28 cellular contexts compared by ENCODE assay signal in the genomic region with DNA sequence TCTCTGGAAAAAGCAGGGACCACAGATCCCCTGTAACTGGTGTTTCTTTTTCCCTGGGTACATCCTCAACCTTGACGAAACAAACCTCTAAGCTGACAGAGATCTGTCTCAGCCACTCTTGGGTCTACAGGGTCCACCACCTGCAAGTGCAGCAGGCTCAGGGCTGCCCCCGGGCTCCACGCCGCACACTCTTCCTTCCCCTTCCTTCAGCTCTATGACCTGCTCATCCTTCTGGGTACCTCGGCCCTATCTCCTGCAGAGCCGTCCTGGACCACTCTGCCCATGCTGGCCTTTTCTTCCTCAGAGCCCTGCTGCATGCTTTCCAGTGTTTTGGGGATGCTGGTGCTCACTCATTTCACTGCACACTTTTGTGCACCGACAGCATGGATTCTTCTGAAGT. TPM values are rescaled to one million over a fixed set of nuclear protein-coding genes. Genes with fewer than 3 reads are reported as not detected.
DNase-seq lines count a peak whose midpoint lies in the region; ATAC-seq and TF ChIP-seq lines count a peak whose summit lies in the region.
"Had no signal": no experiment of that assay in that cellular context is flagged by ENCODE, and none has a peak within 500 bp of the region (broad histone marks: within the 10 kb centered on the region; RNA-seq: fewer than 3 reads in every experiment).

No MANE protein-coding gene starts in this region.

- H3K27me3 ChIP-seq in heart right ventricle (no peaks in the 10 kb centered on the region), iPS-20b (ENCODE audit: insufficient read depth, low read length) (no peaks in the 10 kb centered on the region), colonic mucosa (no peaks in the 10 kb centered on the region)
- H3K27me3 ChIP-seq: ovary, transverse colon had no signal

- H3K27ac Mint-ChIP-seq in activated naive CD8-positive, alpha-beta T cell treated with anti-CD3 and anti-CD28 coated beads, Interleukin-2, amount 50 U/mL, for 24 hours = no peak overlapping the region
- no peak overlapping the region for H3K27ac Mint-ChIP-seq in type B pancreatic cell
- no peak overlapping the region for H3K27ac Mint-ChIP-seq in MCF 10A (ENCODE audit: low read depth, unreplicated experiment)
- H3K27ac Mint-ChIP-seq: activated CD4-positive, alpha-beta memory T cell treated with anti-CD3 and anti-CD28 coated beads, Interleukin-2, amount 10 ng/mL, durations not matched to agents 7 days and 5 days; activated naive CD8-positive, alpha-beta T cell; activated T-helper 2 cell treated with anti-CD3 and anti-CD28 coated beads, Interferon-gamma antibody, Interleukin-2, Interleukin-4, amounts not matched to agents 10 μg/mL and 5 μg/mL and 100 μg/mL, durations not matched to agents 14 hours and 24 hours and 36 hours had no signal

- no peaks in the 10 kb centered on the region for H3K4me1 Mint-ChIP-seq in activated naive CD8-positive, alpha-beta T cell treated with anti-CD3 and anti-CD28 coated beads, Interleukin-2, amount 50 U/mL, for 24 hours
- H3K4me1 Mint-ChIP-seq in type B pancreatic cell (ENCODE audit: unreplicated experiment) (peaks cover 25% of the 10 kb centered on the region), MCF 10A (ENCODE audit: insufficient read depth, unreplicated experiment) (peaks cover 22% of the 10 kb centered on the region)
- H3K4me1 Mint-ChIP-seq: activated CD4-positive, alpha-beta memory T cell treated with anti-CD3 and anti-CD28 coated beads, Interleukin-2, amount 10 ng/mL, durations not matched to agents 7 days and 5 days; natural killer cell had no signal

- peak overlapping the region; percentile 63; the same call in 1 of the 2 replicates for H3K9ac ChIP-seq in iPS-20b (ENCODE audit: low read depth, low read length)
- H3K9ac ChIP-seq in colonic mucosa (ENCODE audit: low read depth in 2 of 2, low read length in 2 of 2) = no peak overlapping the region

- H3K4me1 ChIP-seq in heart right ventricle (peaks cover 0 to 62% (median 35%) of the 10 kb centered on the region in 9 donors), iPS-20b (ENCODE audit: insufficient read depth, low read length) (peaks cover 46% of the 10 kb centered on the region), colonic mucosa (no peaks in the 10 kb centered on the region)

- CTCF ChIA-PET in MCF 10A (lab: Yijun Ruan, JAX) = interaction anchor here (1.2 to 1.5 kb wide), 3 partner anchors 8 to 599 kb away, joined by 3 to 6 read pairs (median 4); no protein-coding TSS in a partner anchor

- no peaks in the 10 kb centered on the region for H3K9me3 ChIP-seq in heart right ventricle
- H3K9me3 ChIP-seq in iPS-20b (ENCODE audit: insufficient read depth, low read depth, low read length) = no peaks in the 10 kb centered on the region
- H3K9me3 ChIP-seq in colonic mucosa = no peaks in the 10 kb centered on the region
- H3K9me3 ChIP-seq: A549, ovary, transverse colon had no signal

- WGBS in heart right ventricle, 2 donors = 68 to 87% methylated on average over 7 of the region's 7 CpGs

- ATAC-seq in heart right ventricle (no peak), Right ventricle myocardium superior (ENCODE audit: poor library complexity) (no peak)
- ATAC-seq in activated naive CD8-positive, alpha-beta T cell treated with anti-CD3 and anti-CD28 coated beads, Interleukin-2, amount 50 U/mL, for 24 hours = peak; percentile 18
- ATAC-seq: A549; activated CD4-positive, CD25-positive, alpha-beta regulatory T cell treated with anti-CD3 and anti-CD28 coated beads, Interleukin-2, amount 50 U/mL, for 24 hours; K562; natural killer cell had no signal

- POLR2A ChIA-PET in MCF 10A (lab: Yijun Ruan, JAX) = interaction anchor here (0.7 to 1.9 kb wide), 5 partner anchors 9 to 41 kb away, joined by 3 to 10 read pairs (median 6); a partner anchor contains a TSS

- BruUV-seq in MCF 10A (replicated peaks; lab: Mats Ljungman, UMichigan) = no TSS peak

- no peak for TF ChIP-seq CTCF in heart right ventricle (IDR thresholded peaks at IDR 0.05)
- no peak for TF ChIP-seq CTCF in type B pancreatic cell (conservative IDR thresholded peaks at IDR 0.05)
- TF ChIP-seq CTCF in colonic mucosa (IDR thresholded peaks at IDR 0.05) = no peak
- TF ChIP-seq CTCF in MCF 10A (IDR thresholded peaks at IDR 0.05; ENCODE audit: unreplicated experiment) = no peak

- H3K4me3 ChIP-seq in heart right ventricle = no peak overlapping the region
- H3K4me3 ChIP-seq in iPS-20b (ENCODE audit: low read length) = peak overlapping the region; percentile 35; the same call in 1 of the 2 replicates
- no peak overlapping the region for H3K4me3 ChIP-seq in colonic mucosa
- H3K4me3 ChIP-seq: A549, K562, ovary, transverse colon had no signal

- H3K27ac ChIP-seq in heart right ventricle = peak overlapping the region in 7 of 10 donors; percentile 0 to 39 (median 27)
- H3K27ac ChIP-seq in iPS-20b (ENCODE audit: low read length) = peak overlapping the region; percentile 94
- H3K27ac ChIP-seq in colonic mucosa = no peak overlapping the region
- H3K27ac ChIP-seq: A549, ovary had no signal

- H3K36me3 Mint-ChIP-seq in activated naive CD8-positive, alpha-beta T cell treated with anti-CD3 and anti-CD28 coated beads, Interleukin-2, amount 50 U/mL, for 24 hours (ENCODE audit: low read depth) = peaks cover 44% of the 10 kb centered on the region
- H3K36me3 Mint-ChIP-seq in type B pancreatic cell (peaks cover 37% of the 10 kb centered on the region), MCF 10A (ENCODE audit: insufficient read depth, unreplicated experiment) (peaks cover 81% of the 10 kb centered on the region)

- intact Hi-C loops in heart right ventricle (cut with DNase I) (no loop called here), Right ventricle myocardium superior (cut with DNase I) (no loop called here), colonic mucosa (cut with DNase I) (no loop called here), MCF 10A (cut with micrococcal nuclease) (no loop called here)

- H3K4me3 Mint-ChIP-seq in activated naive CD8-positive, alpha-beta T cell treated with anti-CD3 and anti-CD28 coated beads, Interleukin-2, amount 50 U/mL, for 24 hours = no peak overlapping the region
- H3K4me3 Mint-ChIP-seq in type B pancreatic cell (no peak overlapping the region), MCF 10A (ENCODE audit: unreplicated experiment) (no peak overlapping the region)
- H3K4me3 Mint-ChIP-seq: activated CD4-positive, alpha-beta memory T cell treated with anti-CD3 and anti-CD28 coated beads, Interleukin-2, amount 10 ng/mL, durations not matched to agents 7 days and 5 days; activated naive CD8-positive, alpha-beta T cell; natural killer cell had no signal

- DNase-seq in heart right ventricle (no peak), Right ventricle myocardium superior (no peak), type B pancreatic cell (ENCODE audit: extremely low spot score, unreplicated experiment) (peak; percentile 42), colonic mucosa (no peak), MCF 10A (ENCODE audit: unreplicated experiment) (no peak), NCI-H1048 (lab: John Stamatoyannopoulos, UW) (no peak)
- DNase-seq in activated naive CD8-positive, alpha-beta T cell treated with anti-CD3 and anti-CD28 coated beads, Interleukin-2, amount 50 U/mL, for 24 hours = no peak
- DNase-seq: activated CD4-positive, alpha-beta memory T cell treated with anti-CD3 and anti-CD28 coated beads, Interleukin-2, amount 10 ng/mL, durations not matched to agents 7 days and 5 days; DMS153; effector CD4-positive, alpha-beta T cell; foreskin fibroblast; left ventricle myocardium superior; midbrain; natural killer cell; NCI-H2081; NCI-H345; NCI-H748 treated with DMSO at 0.1 percent for 48 hours; ovary; retina; stimulated activated CD8-positive, alpha-beta memory T cell treated with anti-CD3 and anti-CD28 coated beads, Interleukin-4, amount 100 ng/mL, for 48 hours; T-helper 1 cell; transverse colon had no signal

- H3K27me3 Mint-ChIP-seq in activated naive CD8-positive, alpha-beta T cell treated with anti-CD3 and anti-CD28 coated beads, Interleukin-2, amount 50 U/mL, for 24 hours = no peaks in the 10 kb centered on the region
- no peaks in the 10 kb centered on the region for H3K27me3 Mint-ChIP-seq in type B pancreatic cell
- no peaks in the 10 kb centered on the region for H3K27me3 Mint-ChIP-seq in MCF 10A (ENCODE audit: insufficient read depth, unreplicated experiment)
- H3K27me3 Mint-ChIP-seq: activated CD4-positive, alpha-beta memory T cell treated with anti-CD3 and anti-CD28 coated beads, Interleukin-2, amount 10 ng/mL, durations not matched to agents 7 days and 5 days; activated naive CD8-positive, alpha-beta T cell had no signal

- H3K36me3 ChIP-seq in heart right ventricle (peaks cover 0 to 93% (median 44%) of the 10 kb centered on the region in 9 donors), iPS-20b (ENCODE audit: insufficient read depth, low read depth, low read length) (peaks cover 15% of the 10 kb centered on the region; the same call in 1 of the 2 replicates), colonic mucosa (peaks cover 3% of the 10 kb centered on the region)
- H3K36me3 ChIP-seq: ovary had no signal

- no peaks in the 10 kb centered on the region for H3K9me3 Mint-ChIP-seq in activated naive CD8-positive, alpha-beta T cell treated with anti-CD3 and anti-CD28 coated beads, Interleukin-2, amount 50 U/mL, for 24 hours
- H3K9me3 Mint-ChIP-seq in type B pancreatic cell (no peaks in the 10 kb centered on the region), MCF 10A (ENCODE audit: unreplicated experiment) (no peaks in the 10 kb centered on the region)
- H3K9me3 Mint-ChIP-seq: activated CD4-positive, alpha-beta memory T cell treated with anti-CD3 and anti-CD28 coated beads, Interleukin-2, amount 10 ng/mL, durations not matched to agents 7 days and 5 days; activated T-helper 2 cell treated with anti-CD3 and anti-CD28 coated beads, Interferon-gamma antibody, Interleukin-2, Interleukin-4, amounts not matched to agents 10 μg/mL and 5 μg/mL and 100 μg/mL, durations not matched to agents 14 hours and 24 hours and 36 hours; natural killer cell had no signal

RNA-seq across cellular contexts. Expression of a gene that starts 27.5 kb away (rescaled TPM):
- total RNA-seq in heart right ventricle (100 to 1,000 TPM in 4 of 10 donors, 10 to 100 TPM in 6; 62.8 to 216 (median 92.1) TPM), Right ventricle myocardium superior (94.6 TPM), type B pancreatic cell (ENCODE audit: low replicate concordance) (56.5 and 83.8 TPM in 2 replicates), colonic mucosa (10 to 100 TPM in 1 of 2 donors, 1 to 10 TPM in 1; 7.8 to 41.6 TPM), MCF 10A (2022) (141 and 167 TPM in 2 replicates)
- polyA plus RNA-seq in heart right ventricle = 100 to 1,000 TPM in 1 of 2 donors, 10 to 100 TPM in 1; 61.9 to 602 TPM

RNA-seq across cellular contexts. Expression of a gene that starts 41.5 kb away (rescaled TPM):
- total RNA-seq in heart right ventricle = 100 to 1,000 TPM; 126 to 176 (median 145) TPM
- polyA plus RNA-seq in heart right ventricle = 10 to 100 TPM; 48.1 to 60.4 TPM
- 145 TPM for total RNA-seq in Right ventricle myocardium superior
- 56.0 and 62.6 TPM in 2 replicates for total RNA-seq in type B pancreatic cell (ENCODE audit: low replicate concordance)
- 100 to 1,000 TPM in 1 of 2 donors, 10 to 100 TPM in 1; 94.3 to 112 TPM for total RNA-seq in colonic mucosa
- total RNA-seq in MCF 10A (2022) = 56.7 and 77.2 TPM in 2 replicates
